ENCODE assay signal across 1 cellular context in genomic region chr7:98211676-98212531, GRCh38.
TF ChIP-seq lines count a peak whose summit lies in the region.

No MANE protein-coding gene starts in this region.

TF ChIP-seq in HepG2, 621 proteins besides CTCF, POLR2A, EP300 and RAD21 (continued from another document and continues in another):
- TF ChIP-seq RNF219 (CRISPR knock-in tag; IDR thresholded peaks at IDR 0.05) = no peak
- TF ChIP-seq NFAT5 (CRISPR knock-in tag; IDR thresholded peaks at IDR 0.05) = no peak
- no peak for TF ChIP-seq THAP8 (CRISPR knock-in tag; IDR thresholded peaks at IDR 0.05; ENCODE audit: borderline replicate concordance)
- TF ChIP-seq TFE3 (CRISPR knock-in tag; IDR thresholded peaks at IDR 0.05) = no peak
- no peak for TF ChIP-seq ZNF652 (CRISPR knock-in tag; IDR thresholded peaks at IDR 0.05; ENCODE audit: borderline replicate concordance, low read depth)
- no peak for TF ChIP-seq ZSCAN21 (CRISPR knock-in tag; IDR thresholded peaks at IDR 0.05; ENCODE audit: borderline replicate concordance)
- TF ChIP-seq ZNF775 (CRISPR knock-in tag; IDR thresholded peaks at IDR 0.05; ENCODE audit: borderline replicate concordance) = no peak
- no peak for TF ChIP-seq SOX13 (IDR thresholded peaks at IDR 0.05)
- no peak for TF ChIP-seq SOX13 (CRISPR knock-in tag; conservative IDR thresholded peaks at IDR 0.05 in 1 of 2, IDR thresholded peaks at IDR 0.05 in 1 of 2)
- TF ChIP-seq KDM2A (CRISPR knock-in tag; IDR thresholded peaks at IDR 0.05; ENCODE audit: borderline replicate concordance, low read depth) = peak; percentile 57; the same call in 1 of the 2 replicates
- peak; percentile 69 for TF ChIP-seq FOXP4 (CRISPR knock-in tag; IDR thresholded peaks at IDR 0.05)
- no peak for TF ChIP-seq ZNF616 (CRISPR knock-in tag; IDR thresholded peaks at IDR 0.05; ENCODE audit: low read depth)
- no peak for TF ChIP-seq ZNF597 (CRISPR knock-in tag; IDR thresholded peaks at IDR 0.05)
- TF ChIP-seq ZNF281 (CRISPR knock-in tag; IDR thresholded peaks at IDR 0.05; ENCODE audit: borderline replicate concordance) = peak; percentile 84
- no peak for TF ChIP-seq HBP1 (CRISPR knock-in tag; IDR thresholded peaks at IDR 0.05; ENCODE audit: low read depth)
- TF ChIP-seq TAF1 (CRISPR knock-in tag; IDR thresholded peaks at IDR 0.05) = no peak; the same call in 1 of the 2 replicates
- peak; percentile 58; the same call in 1 of the 2 replicates for TF ChIP-seq ZNF776 (CRISPR knock-in tag; IDR thresholded peaks at IDR 0.05)
- TF ChIP-seq ZNF317 (CRISPR knock-in tag; IDR thresholded peaks at IDR 0.05) = 0 out of 2 replicates have a peak, but pooled peaks have one; percentile 47
- no peak for TF ChIP-seq ZFYVE20 (CRISPR knock-in tag; IDR thresholded peaks at IDR 0.05; ENCODE audit: borderline replicate concordance, low read depth)
- TF ChIP-seq ZNF674 (CRISPR knock-in tag; IDR thresholded peaks at IDR 0.05; ENCODE audit: low read depth) = no peak
- TF ChIP-seq KDM5B (CRISPR knock-in tag; IDR thresholded peaks at IDR 0.05; ENCODE audit: borderline replicate concordance) = peak; percentile 71; the same call in 1 of the 2 replicates
- TF ChIP-seq ZNF580 (CRISPR knock-in tag; IDR thresholded peaks at IDR 0.05; ENCODE audit: borderline replicate concordance, low read depth) = 0 out of 2 replicates have a peak, but pooled peaks have one; percentile 20
- no peak for TF ChIP-seq MTA3 (CRISPR knock-in tag; IDR thresholded peaks at IDR 0.05)
- no peak for TF ChIP-seq SUZ12 (IDR thresholded peaks at IDR 0.05; ENCODE audit: low read depth, low read length)
- TF ChIP-seq ZNF672 (CRISPR knock-in tag; IDR thresholded peaks at IDR 0.05) = no peak
- TF ChIP-seq ZNF263 (CRISPR knock-in tag; IDR thresholded peaks at IDR 0.05) = 0 out of 2 replicates have a peak, but pooled peaks have one; percentile 34
- TF ChIP-seq ZFP62 (CRISPR knock-in tag; IDR thresholded peaks at IDR 0.05) = no peak
- TF ChIP-seq SP1 (IDR thresholded peaks at IDR 0.05) = no peak
- peak; percentile 17; the same call in 1 of the 2 replicates for TF ChIP-seq SP1 (CRISPR knock-in tag; IDR thresholded peaks at IDR 0.05)
- no peak for TF ChIP-seq MAFK (conservative IDR thresholded peaks at IDR 0.05 in 1 of 2, IDR thresholded peaks at IDR 0.05 in 1 of 2; ENCODE audit: low read length in 2 of 2)
- no peak for TF ChIP-seq SAFB2 (CRISPR knock-in tag; IDR thresholded peaks at IDR 0.05; ENCODE audit: borderline replicate concordance, low read depth)
- no peak for TF ChIP-seq MAFG (CRISPR knock-in tag; IDR thresholded peaks at IDR 0.05)
- TF ChIP-seq ZBTB8A (CRISPR knock-in tag; IDR thresholded peaks at IDR 0.05; ENCODE audit: borderline replicate concordance, low read depth) = no peak
- TF ChIP-seq GATA4 (IDR thresholded peaks at IDR 0.05; ENCODE audit: borderline replicate concordance, low read depth) = no peak
- no peak for TF ChIP-seq ZFP36L1 (CRISPR knock-in tag; IDR thresholded peaks at IDR 0.05)
- TF ChIP-seq ELF1 (CRISPR knock-in tag; IDR thresholded peaks at IDR 0.05) = no peak
- TF ChIP-seq MZF1 (CRISPR knock-in tag; IDR thresholded peaks at IDR 0.05; ENCODE audit: borderline replicate concordance) = 0 out of 2 replicates have a peak, but pooled peaks have one; percentile 36
- TF ChIP-seq NONO (IDR thresholded peaks at IDR 0.05) = no peak
- peak; percentile 91 for TF ChIP-seq NONO (CRISPR knock-in tag; conservative IDR thresholded peaks at IDR 0.05)
- peak; percentile 97 for TF ChIP-seq NR2F6 (IDR thresholded peaks at IDR 0.05)
- peak; percentile 96 for TF ChIP-seq NR2F6 (CRISPR knock-in tag; IDR thresholded peaks at IDR 0.05)
- no peak for TF ChIP-seq ZUFSP (CRISPR knock-in tag; IDR thresholded peaks at IDR 0.05; ENCODE audit: borderline replicate concordance)
- TF ChIP-seq KAT7 (CRISPR knock-in tag; IDR thresholded peaks at IDR 0.05; ENCODE audit: borderline replicate concordance) = no peak
- no peak for TF ChIP-seq AGO1 (IDR thresholded peaks at IDR 0.05; ENCODE audit: low read depth, low read length, poor library complexity, severe bottlenecking)
